Comparison of ENCODE assay signal across 1 cellular context in genomic region chr9:19156026-19156474, GRCh38.
TF ChIP-seq lines count a peak whose summit lies in the region.

No MANE protein-coding gene starts in this region.

TF ChIP-seq in HepG2, 621 proteins besides CTCF, POLR2A, EP300 and RAD21 (continued from another document):
- TF ChIP-seq, protein P1, sequence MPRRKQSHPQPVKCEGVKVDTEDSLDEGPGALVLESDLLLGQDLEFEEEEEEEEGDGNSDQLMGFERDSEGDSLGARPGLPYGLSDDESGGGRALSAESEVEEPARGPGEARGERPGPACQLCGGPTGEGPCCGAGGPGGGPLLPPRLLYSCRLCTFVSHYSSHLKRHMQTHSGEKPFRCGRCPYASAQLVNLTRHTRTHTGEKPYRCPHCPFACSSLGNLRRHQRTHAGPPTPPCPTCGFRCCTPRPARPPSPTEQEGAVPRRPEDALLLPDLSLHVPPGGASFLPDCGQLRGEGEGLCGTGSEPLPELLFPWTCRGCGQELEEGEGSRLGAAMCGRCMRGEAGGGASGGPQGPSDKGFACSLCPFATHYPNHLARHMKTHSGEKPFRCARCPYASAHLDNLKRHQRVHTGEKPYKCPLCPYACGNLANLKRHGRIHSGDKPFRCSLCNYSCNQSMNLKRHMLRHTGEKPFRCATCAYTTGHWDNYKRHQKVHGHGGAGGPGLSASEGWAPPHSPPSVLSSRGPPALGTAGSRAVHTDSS (CRISPR knock-in tag; conservative IDR thresholded peaks at IDR 0.05) = no peak
- no peak for TF ChIP-seq ZC3H13 (CRISPR knock-in tag; IDR thresholded peaks at IDR 0.05)
- no peak for TF ChIP-seq CERS6 (CRISPR knock-in tag; IDR thresholded peaks at IDR 0.05)
- TF ChIP-seq, protein P2, sequence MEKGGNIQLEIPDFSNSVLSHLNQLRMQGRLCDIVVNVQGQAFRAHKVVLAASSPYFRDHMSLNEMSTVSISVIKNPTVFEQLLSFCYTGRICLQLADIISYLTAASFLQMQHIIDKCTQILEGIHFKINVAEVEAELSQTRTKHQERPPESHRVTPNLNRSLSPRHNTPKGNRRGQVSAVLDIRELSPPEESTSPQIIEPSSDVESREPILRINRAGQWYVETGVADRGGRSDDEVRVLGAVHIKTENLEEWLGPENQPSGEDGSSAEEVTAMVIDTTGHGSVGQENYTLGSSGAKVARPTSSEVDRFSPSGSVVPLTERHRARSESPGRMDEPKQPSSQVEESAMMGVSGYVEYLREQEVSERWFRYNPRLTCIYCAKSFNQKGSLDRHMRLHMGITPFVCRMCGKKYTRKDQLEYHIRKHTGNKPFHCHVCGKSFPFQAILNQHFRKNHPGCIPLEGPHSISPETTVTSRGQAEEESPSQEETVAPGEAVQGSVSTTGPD (CRISPR knock-in tag; IDR thresholded peaks at IDR 0.05) = no peak
- TF ChIP-seq ARID5B (CRISPR knock-in tag; IDR thresholded peaks at IDR 0.05) = 0 out of 2 replicates have a peak, but pooled peaks have one; percentile 60
- TF ChIP-seq, protein P3, sequence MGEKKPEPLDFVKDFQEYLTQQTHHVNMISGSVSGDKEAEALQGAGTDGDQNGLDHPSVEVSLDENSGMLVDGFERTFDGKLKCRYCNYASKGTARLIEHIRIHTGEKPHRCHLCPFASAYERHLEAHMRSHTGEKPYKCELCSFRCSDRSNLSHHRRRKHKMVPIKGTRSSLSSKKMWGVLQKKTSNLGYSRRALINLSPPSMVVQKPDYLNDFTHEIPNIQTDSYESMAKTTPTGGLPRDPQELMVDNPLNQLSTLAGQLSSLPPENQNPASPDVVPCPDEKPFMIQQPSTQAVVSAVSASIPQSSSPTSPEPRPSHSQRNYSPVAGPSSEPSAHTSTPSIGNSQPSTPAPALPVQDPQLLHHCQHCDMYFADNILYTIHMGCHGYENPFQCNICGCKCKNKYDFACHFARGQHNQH (CRISPR knock-in tag; IDR thresholded peaks at IDR 0.05) = no peak
- TF ChIP-seq, protein P4, sequence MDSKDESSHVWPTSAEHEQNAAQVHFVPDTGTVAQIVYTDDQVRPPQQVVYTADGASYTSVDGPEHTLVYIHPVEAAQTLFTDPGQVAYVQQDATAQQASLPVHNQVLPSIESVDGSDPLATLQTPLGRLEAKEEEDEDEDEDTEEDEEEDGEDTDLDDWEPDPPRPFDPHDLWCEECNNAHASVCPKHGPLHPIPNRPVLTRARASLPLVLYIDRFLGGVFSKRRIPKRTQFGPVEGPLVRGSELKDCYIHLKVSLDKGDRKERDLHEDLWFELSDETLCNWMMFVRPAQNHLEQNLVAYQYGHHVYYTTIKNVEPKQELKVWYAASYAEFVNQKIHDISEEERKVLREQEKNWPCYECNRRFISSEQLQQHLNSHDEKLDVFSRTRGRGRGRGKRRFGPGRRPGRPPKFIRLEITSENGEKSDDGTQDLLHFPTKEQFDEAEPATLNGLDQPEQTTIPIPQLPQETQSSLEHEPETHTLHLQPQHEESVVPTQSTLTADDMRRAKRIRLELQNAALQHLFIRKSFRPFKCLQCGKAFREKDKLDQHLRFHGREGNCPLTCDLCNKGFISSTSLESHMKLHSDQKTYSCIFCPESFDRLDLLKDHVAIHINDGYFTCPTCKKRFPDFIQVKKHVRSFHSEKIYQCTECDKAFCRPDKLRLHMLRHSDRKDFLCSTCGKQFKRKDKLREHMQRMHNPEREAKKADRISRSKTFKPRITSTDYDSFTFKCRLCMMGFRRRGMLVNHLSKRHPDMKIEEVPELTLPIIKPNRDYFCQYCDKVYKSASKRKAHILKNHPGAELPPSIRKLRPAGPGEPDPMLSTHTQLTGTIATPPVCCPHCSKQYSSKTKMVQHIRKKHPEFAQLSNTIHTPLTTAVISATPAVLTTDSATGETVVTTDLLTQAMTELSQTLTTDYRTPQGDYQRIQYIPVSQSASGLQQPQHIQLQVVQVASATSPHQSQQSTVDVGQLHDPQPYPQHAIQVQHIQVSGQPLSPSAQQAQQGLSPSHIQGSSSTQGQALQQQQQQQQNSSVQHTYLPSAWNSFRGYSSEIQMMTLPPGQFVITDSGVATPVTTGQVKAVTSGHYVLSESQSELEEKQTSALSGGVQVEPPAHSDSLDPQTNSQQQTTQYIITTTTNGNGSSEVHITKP (CRISPR knock-in tag; IDR thresholded peaks at IDR 0.05; ENCODE audit: low read depth) = no peak
- TF ChIP-seq ZNF83 (CRISPR knock-in tag; IDR thresholded peaks at IDR 0.05; ENCODE audit: borderline replicate concordance) = no peak
- TF ChIP-seq TEAD3 (CRISPR knock-in tag; optimal IDR thresholded peaks at IDR 0.05; ENCODE audit: borderline replicate concordance) = peak; percentile 23
- no peak for TF ChIP-seq ZNF703 (CRISPR knock-in tag; IDR thresholded peaks at IDR 0.05; ENCODE audit: borderline replicate concordance)
- TF ChIP-seq ZSCAN21 (CRISPR knock-in tag; IDR thresholded peaks at IDR 0.05; ENCODE audit: borderline replicate concordance) = no peak
- no peak for TF ChIP-seq ZNF7 (CRISPR knock-in tag; IDR thresholded peaks at IDR 0.05)
- no peak for TF ChIP-seq KAT7 (CRISPR knock-in tag; IDR thresholded peaks at IDR 0.05; ENCODE audit: borderline replicate concordance)
- TF ChIP-seq THAP11 (CRISPR knock-in tag; IDR thresholded peaks at IDR 0.05) = no peak
- no peak for TF ChIP-seq ZNF432 (CRISPR knock-in tag; IDR thresholded peaks at IDR 0.05; ENCODE audit: borderline replicate concordance)
- TF ChIP-seq ZEB1 (IDR thresholded peaks at IDR 0.05; ENCODE audit: insufficient replicate concordance, low read depth) = peak; percentile 65
- no peak for TF ChIP-seq ZNF747 (CRISPR knock-in tag; IDR thresholded peaks at IDR 0.05; ENCODE audit: borderline replicate concordance)
- TF ChIP-seq ZNF543 (CRISPR knock-in tag; IDR thresholded peaks at IDR 0.05) = no peak
- TF ChIP-seq, protein P5, sequence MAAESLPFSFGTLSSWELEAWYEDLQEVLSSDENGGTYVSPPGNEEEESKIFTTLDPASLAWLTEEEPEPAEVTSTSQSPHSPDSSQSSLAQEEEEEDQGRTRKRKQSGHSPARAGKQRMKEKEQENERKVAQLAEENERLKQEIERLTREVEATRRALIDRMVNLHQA (CRISPR knock-in tag; IDR thresholded peaks at IDR 0.05) = no peak
- no peak for TF ChIP-seq ZNF335 (CRISPR knock-in tag; IDR thresholded peaks at IDR 0.05)
- TF ChIP-seq, protein P6, sequence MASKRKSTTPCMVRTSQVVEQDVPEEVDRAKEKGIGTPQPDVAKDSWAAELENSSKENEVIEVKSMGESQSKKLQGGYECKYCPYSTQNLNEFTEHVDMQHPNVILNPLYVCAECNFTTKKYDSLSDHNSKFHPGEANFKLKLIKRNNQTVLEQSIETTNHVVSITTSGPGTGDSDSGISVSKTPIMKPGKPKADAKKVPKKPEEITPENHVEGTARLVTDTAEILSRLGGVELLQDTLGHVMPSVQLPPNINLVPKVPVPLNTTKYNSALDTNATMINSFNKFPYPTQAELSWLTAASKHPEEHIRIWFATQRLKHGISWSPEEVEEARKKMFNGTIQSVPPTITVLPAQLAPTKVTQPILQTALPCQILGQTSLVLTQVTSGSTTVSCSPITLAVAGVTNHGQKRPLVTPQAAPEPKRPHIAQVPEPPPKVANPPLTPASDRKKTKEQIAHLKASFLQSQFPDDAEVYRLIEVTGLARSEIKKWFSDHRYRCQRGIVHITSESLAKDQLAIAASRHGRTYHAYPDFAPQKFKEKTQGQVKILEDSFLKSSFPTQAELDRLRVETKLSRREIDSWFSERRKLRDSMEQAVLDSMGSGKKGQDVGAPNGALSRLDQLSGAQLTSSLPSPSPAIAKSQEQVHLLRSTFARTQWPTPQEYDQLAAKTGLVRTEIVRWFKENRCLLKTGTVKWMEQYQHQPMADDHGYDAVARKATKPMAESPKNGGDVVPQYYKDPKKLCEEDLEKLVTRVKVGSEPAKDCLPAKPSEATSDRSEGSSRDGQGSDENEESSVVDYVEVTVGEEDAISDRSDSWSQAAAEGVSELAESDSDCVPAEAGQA (IDR thresholded peaks at IDR 0.05; ENCODE audit: low read depth) = no peak
- TF ChIP-seq, protein P6 (CRISPR knock-in tag; IDR thresholded peaks at IDR 0.05; ENCODE audit: borderline replicate concordance) = no peak
- no peak for TF ChIP-seq ZNF329 (CRISPR knock-in tag; IDR thresholded peaks at IDR 0.05; ENCODE audit: low read depth)
- no peak for TF ChIP-seq ZNF282 (IDR thresholded peaks at IDR 0.05; ENCODE audit: partially characterized antibody)
- TF ChIP-seq ZNF124 (CRISPR knock-in tag; IDR thresholded peaks at IDR 0.05) = no peak
- no peak for TF ChIP-seq POLR2AphosphoS5 (IDR thresholded peaks at IDR 0.05; ENCODE audit: low read depth, low read length)
- no peak for TF ChIP-seq SALL2 (CRISPR knock-in tag; IDR thresholded peaks at IDR 0.05)
- TF ChIP-seq SNAPC5 (CRISPR knock-in tag; IDR thresholded peaks at IDR 0.05; ENCODE audit: borderline replicate concordance) = no peak
- TF ChIP-seq ISX (CRISPR knock-in tag; conservative IDR thresholded peaks at IDR 0.05) = no peak
- no peak for TF ChIP-seq NR2F1 (CRISPR knock-in tag; IDR thresholded peaks at IDR 0.05)
- no peak for TF ChIP-seq ZNF574 (CRISPR knock-in tag; IDR thresholded peaks at IDR 0.05)
- TF ChIP-seq CENPT (CRISPR knock-in tag; IDR thresholded peaks at IDR 0.05; ENCODE audit: low read depth) = no peak
